ENCODE assay signal across 10 cellular contexts in genomic region chr1:224499204-224499603, GRCh38.
A peak's percentile ranks its signal among the peaks of the same experiment; 100 is the strongest.
DNase-seq lines count a peak whose midpoint lies in the region; ATAC-seq, FAIRE-seq and TF ChIP-seq lines count a peak whose summit lies in the region.
"Had no signal": no experiment of that assay in that cellular context is flagged by ENCODE, and none has a peak within 500 bp of the region (broad histone marks: within the 10 kb centered on the region; RNA-seq: fewer than 3 reads in every experiment).

No MANE protein-coding gene starts in this region.

- BruUV-seq in IMR-90 (replicated peaks; lab: Mats Ljungman, UMichigan): no TSS peak
- no TSS peak for BruUV-seq in GM12878 (replicated peaks; lab: Mats Ljungman, UMichigan)

- peak overlapping the region; percentile 70; the same call in 1 of the 2 replicates for H2BK20ac ChIP-seq in IMR-90 (ENCODE audit: low read depth, low read length)

- H3K4me3 ChIP-seq in DND-41 (ENCODE audit: low read depth in 1 of 2, low read length in 2 of 2) (no peak overlapping the region), IMR-90 (ENCODE audit: insufficient read depth, low read depth, low read length) (no peak overlapping the region), GM12878 (no peak overlapping the region), mesendoderm (ENCODE audit: low read length) (no peak overlapping the region)

- peak overlapping the region; percentile 47; the same call in 1 of the 2 replicates for H3K14ac ChIP-seq in IMR-90 (replicated peaks; ENCODE audit: low read depth, low read length)

- DNase-seq in DND-41: no peak
- no peak for DNase-seq in IMR-90
- no peak for DNase-seq in GM12878 (ENCODE audit: low read depth, low spot score)
- DNase-seq in mesendoderm: no peak
- no peak for DNase-seq in T-helper 9 cell
- DNase-seq: naive thymus-derived CD8-positive, alpha-beta T cell; NCI-H446 treated with DMSO at 0.1 percent for 48 hours had no signal

- POLR2A ChIA-PET in IMR-90 (lab: Charles Lee; ENCODE audit: unreplicated experiment): no interaction called here
- POLR2A ChIA-PET in GM12878 (lab: Charles Lee): no interaction called here

- H4K8ac ChIP-seq in IMR-90 (ENCODE audit: low read depth in 2 of 2, low read length in 2 of 2) (peak overlapping the region; percentile 29 to 78; a peak in 3 of 4 replicates), mesendoderm (ENCODE audit: low read depth, low read length) (no peak overlapping the region)

- no peak overlapping the region for H3K9ac ChIP-seq in DND-41 (ENCODE audit: low read depth, low read length)
- H3K9ac ChIP-seq in IMR-90 (ENCODE audit: low read depth, low read length): no peak overlapping the region
- no peak overlapping the region for H3K9ac ChIP-seq in GM12878 (ENCODE audit: control insufficient read depth, insufficient read depth, low read length)
- H3K9ac ChIP-seq in mesendoderm (ENCODE audit: low read length): no peak overlapping the region

- no peak overlapping the region for H2AFZ ChIP-seq in DND-41 (ENCODE audit: low read depth, low read length)
- no peak overlapping the region for H2AFZ ChIP-seq in IMR-90 (replicated peaks; ENCODE audit: low read length, poor library complexity)
- no peak overlapping the region for H2AFZ ChIP-seq in GM12878 (ENCODE audit: control insufficient read depth, low read depth, low read length)

- ATAC-seq in DND-41 (ENCODE audit: insufficient read depth, low read depth) (no peak), IMR-90 (ENCODE audit: low read depth) (no peak), GM12878 (no peak), GM19351 (IDR thresholded peaks at IDR 0.05; ENCODE audit: unreplicated experiment) (no peak), HG03139 (IDR thresholded peaks at IDR 0.05; ENCODE audit: unreplicated experiment) (no peak), GM18861 (IDR thresholded peaks at IDR 0.05; ENCODE audit: unreplicated experiment) (no peak)
- ATAC-seq: naive thymus-derived CD8-positive, alpha-beta T cell had no signal

- H3K9me3 ChIP-seq in DND-41 (ENCODE audit: insufficient read depth, low read length, severe bottlenecking) (no peaks in the 10 kb centered on the region), IMR-90 (ENCODE audit: control insufficient read depth, insufficient read depth, low read length) (no peaks in the 10 kb centered on the region), GM12878 (replicated peaks; ENCODE audit: control insufficient read depth, insufficient read depth, low read length) (no peaks in the 10 kb centered on the region; the same call in 2 of the 3 replicates)

- H4K20me1 ChIP-seq in DND-41 (ENCODE audit: insufficient read depth, low read length): no peaks in the 10 kb centered on the region
- no peaks in the 10 kb centered on the region for H4K20me1 ChIP-seq in IMR-90 (ENCODE audit: insufficient read depth, low read length)
- no peaks in the 10 kb centered on the region for H4K20me1 ChIP-seq in GM12878 (ENCODE audit: control insufficient read depth, insufficient read depth)

- TF ChIP-seq CTCF in DND-41 (IDR thresholded peaks at IDR 0.05; ENCODE audit: borderline replicate concordance, extremely low read depth, low read length, poor library complexity, severe bottlenecking): no peak
- no peak for TF ChIP-seq CTCF in IMR-90 (conservative IDR thresholded peaks at IDR 0.05; ENCODE audit: low read depth, low read length)
- no peak for TF ChIP-seq CTCF in GM12878 (IDR thresholded peaks at IDR 0.05 in 2 of 3, conservative IDR thresholded peaks at IDR 0.05 in 1 of 3; ENCODE audit: control insufficient read depth in 2 of 3, extremely low read depth in 1 of 3, insufficient read depth in 1 of 3, low read depth in 3 of 3, low read length in 3 of 3)

- H2BK15ac ChIP-seq in IMR-90 (ENCODE audit: low read depth, low read length): peak overlapping the region; percentile 92; the same call in 2 of the 3 replicates
- H2BK15ac ChIP-seq in mesendoderm (replicated peaks; ENCODE audit: low read depth): no peak overlapping the region

- dilution Hi-C loops in IMR-90 (cut with HindIII; ENCODE audit: low sequenced_read_pairs, unreplicated experiment): no loop called here

- no peak for TF ChIP-seq EP300 in GM12878 (IDR thresholded peaks at IDR 0.05; ENCODE audit: borderline replicate concordance in 1 of 2, control insufficient read depth in 1 of 2, low read depth in 2 of 2, low read length in 2 of 2)

- intact Hi-C loops in IMR-90 (cut with micrococcal nuclease) (loop anchor here (2.0 kb wide), 1 partner anchor 64 kb away; the partner anchor contains the start of gene WDR26), GM12878 (cut with micrococcal nuclease; ENCODE audit: unreplicated experiment) (loop anchor here (5.0 kb wide), 1 partner anchor 233 kb away; no protein-coding TSS in a partner anchor)

- H3K4me2 ChIP-seq in DND-41 (ENCODE audit: insufficient read depth, low read length) (no peak overlapping the region), IMR-90 (ENCODE audit: low read depth, low read length) (no peak overlapping the region), GM12878 (ENCODE audit: control insufficient read depth, insufficient read depth) (no peak overlapping the region), mesendoderm (ENCODE audit: low read length) (no peak overlapping the region)

- H3K23ac ChIP-seq in IMR-90 (ENCODE audit: low read depth, low read length): peak overlapping the region; percentile 3; the same call in 1 of the 2 replicates
- H3K23ac ChIP-seq in mesendoderm (ENCODE audit: low read length): no peak overlapping the region

- H3K27ac ChIP-seq in DND-41 (ENCODE audit: low read length) (peak overlapping the region; percentile 44; the same call in 1 of the 2 replicates), IMR-90 (ENCODE audit: insufficient read depth, low read length) (no peak overlapping the region), GM12878 (ENCODE audit: control insufficient read depth, insufficient read depth) (peak overlapping the region; percentile 92; the same call in 1 of the 2 replicates), mesendoderm (ENCODE audit: low read depth, low read length) (peak overlapping the region; percentile 75)

- peaks cover 22% of the 10 kb centered on the region for H3K9me1 ChIP-seq in IMR-90 (ENCODE audit: insufficient read depth, low read length)

- peak overlapping the region; percentile 52; the same call in 1 of the 2 replicates for H4K5ac ChIP-seq in IMR-90 (ENCODE audit: low read depth, low read length)
- H4K5ac ChIP-seq in mesendoderm (ENCODE audit: low read length): no peak overlapping the region

- H2BK5ac ChIP-seq in IMR-90 (ENCODE audit: low read depth, low read length, poor library complexity, severe bottlenecking): peak overlapping the region; percentile 98
- H2BK5ac ChIP-seq in mesendoderm (ENCODE audit: low read length): peak overlapping the region; percentile 47

- H3K36me3 ChIP-seq in DND-41 (ENCODE audit: insufficient read depth, low read length) (no peaks in the 10 kb centered on the region), IMR-90 (ENCODE audit: control insufficient read depth, insufficient read depth, low read length) (no peaks in the 10 kb centered on the region), GM12878 (ENCODE audit: control insufficient read depth in 2 of 2, insufficient read depth in 2 of 2, low read length in 1 of 2) (no peaks in the 10 kb centered on the region), mesendoderm (ENCODE audit: control insufficient read depth, insufficient read depth, low read length) (no peaks in the 10 kb centered on the region)

- WGBS in IMR-90 (ENCODE audit: extremely low coverage in 2 of 2, insufficient read length in 1 of 2), 2 experiments: no CpG with 5 or more reads among the region's 2 CpGs
- 71% methylated on average over 2 of the region's 2 CpGs for WGBS in GM12878 (ENCODE audit: insufficient coverage, insufficient replicate concordance, low lambda C conversion rate, missing lambda C conversion rate)
- no CpG with 5 or more reads among the region's 2 CpGs for WGBS in mesendoderm (ENCODE audit: extremely low coverage, insufficient coverage, low lambda C conversion rate)

- H3K4me1 ChIP-seq in DND-41 (ENCODE audit: insufficient read depth, low read length) (peaks cover 76% of the 10 kb centered on the region), IMR-90 (ENCODE audit: control insufficient read depth, insufficient read depth, low read length) (peaks cover 33% of the 10 kb centered on the region), GM12878 (ENCODE audit: control insufficient read depth, insufficient read depth, low read length) (peaks cover 48% of the 10 kb centered on the region), mesendoderm (ENCODE audit: control insufficient read depth, low read depth, low read length) (peaks cover 28% of the 10 kb centered on the region)

- peak overlapping the region; percentile 52; the same call in 1 of the 2 replicates for H3K18ac ChIP-seq in IMR-90 (ENCODE audit: low read depth, low read length)
- peak overlapping the region; percentile 44 for H3K18ac ChIP-seq in mesendoderm (ENCODE audit: low read length)

- H3K79me1 ChIP-seq in IMR-90 (ENCODE audit: low read depth in 1 of 2, low read length in 2 of 2) (no peaks in the 10 kb centered on the region), mesendoderm (ENCODE audit: low read length) (no peaks in the 10 kb centered on the region)

- no peak for FAIRE-seq in GM12878 (lab: Jason Lieb, UNC)

- H2BK120ac ChIP-seq in IMR-90 (ENCODE audit: low read depth, low read length) (peak overlapping the region; percentile 85), mesendoderm (ENCODE audit: low read depth, low read length) (no peak overlapping the region)

- no peaks in the 10 kb centered on the region for H3K79me2 ChIP-seq in DND-41 (ENCODE audit: insufficient read depth, low read length)
- H3K79me2 ChIP-seq in GM12878 (ENCODE audit: control insufficient read depth, insufficient read depth, low read length): no peaks in the 10 kb centered on the region
- H3K79me2 ChIP-seq in mesendoderm (ENCODE audit: control insufficient read depth, insufficient read depth, low read length): no peaks in the 10 kb centered on the region

- in situ Hi-C loops in IMR-90 (cut with MboI; ENCODE audit: low sequenced_read_pairs): loop anchor here (25.0 kb wide), 1 partner anchor 913 kb away; no protein-coding TSS in a partner anchor
- in situ Hi-C loops in GM12878 (cut with MboI): no loop called here

- H3K27me3 ChIP-seq in DND-41 (ENCODE audit: insufficient read depth, low read length, poor library complexity) (no peaks in the 10 kb centered on the region), IMR-90 (ENCODE audit: control insufficient read depth, insufficient read depth, low read length) (no peaks in the 10 kb centered on the region), GM12878 (replicated peaks in 1 of 2; ENCODE audit: control insufficient read depth in 2 of 2, insufficient read depth in 2 of 2, low read length in 1 of 2) (no peaks in the 10 kb centered on the region), mesendoderm (ENCODE audit: insufficient read depth, low read length, poor library complexity) (no peaks in the 10 kb centered on the region)

- SMC1A ChIA-PET in GM12878 (lab: Charles Lee; ENCODE audit: uncharacterized antibody, unreplicated experiment): interaction anchor here (0.9 to 2.6 kb wide), 11 partner anchors 10 to 423 kb away, joined by 3 to 15 read pairs (median 9); partner anchors contain the start of gene WDR26

- TF ChIP-seq POLR2A in IMR-90 (IDR thresholded peaks at IDR 0.05; ENCODE audit: low read depth, low read length): no peak
- TF ChIP-seq POLR2A in GM12878 (IDR thresholded peaks at IDR 0.05; ENCODE audit: low read depth, low read length): no peak

- peak overlapping the region; percentile 38; the same call in 1 of the 2 replicates for H3K4ac ChIP-seq in IMR-90 (ENCODE audit: low read depth, low read length)
- H3K4ac ChIP-seq in mesendoderm (ENCODE audit: low read depth, low read length): no peak overlapping the region

- H2AK5ac ChIP-seq in IMR-90 (ENCODE audit: low read depth, low read length) (peak overlapping the region; percentile 63; the same call in 1 of the 2 replicates), mesendoderm (ENCODE audit: low read length) (no peak overlapping the region)

- RAD21 ChIA-PET in GM12878 (lab: Charles Lee; ENCODE audit: unreplicated experiment): interaction anchor here (1.0 to 2.8 kb wide), 8 partner anchors 13 to 394 kb away, joined by 3 to 11 read pairs (median 6); no protein-coding TSS in a partner anchor

- CTCF ChIA-PET in IMR-90 (lab: Yijun Ruan, JAX) (interaction anchor here (1.3 to 1.6 kb wide), 2 partner anchors 42 to 145 kb away, joined by 3 to 8 read pairs; no protein-coding TSS in a partner anchor), GM12878 (lab: Yijun Ruan, JAX) (interaction anchor here (1.4 to 3.9 kb wide), 7 partner anchors 14 to 423 kb away, joined by 5 to 31 read pairs (median 12); no protein-coding TSS in a partner anchor)

- no peak for TF ChIP-seq RAD21 in IMR-90 (IDR thresholded peaks at IDR 0.05; ENCODE audit: low read length)
- no peak for TF ChIP-seq RAD21 in GM12878 (IDR thresholded peaks at IDR 0.05; ENCODE audit: insufficient read depth, low read depth, low read length)

- peak overlapping the region; percentile 40 for H4K91ac ChIP-seq in IMR-90 (ENCODE audit: insufficient read depth, low read depth, low read length)

- H2AK9ac ChIP-seq in IMR-90 (replicated peaks; ENCODE audit: low read depth, low read length, poor library complexity): no peak overlapping the region

- no peak overlapping the region for H3K56ac ChIP-seq in IMR-90 (ENCODE audit: extremely low read depth, insufficient read depth, low read length)
- H3K56ac ChIP-seq in mesendoderm (ENCODE audit: low read length): peak overlapping the region; percentile 45
